In the genomic region with DNA sequence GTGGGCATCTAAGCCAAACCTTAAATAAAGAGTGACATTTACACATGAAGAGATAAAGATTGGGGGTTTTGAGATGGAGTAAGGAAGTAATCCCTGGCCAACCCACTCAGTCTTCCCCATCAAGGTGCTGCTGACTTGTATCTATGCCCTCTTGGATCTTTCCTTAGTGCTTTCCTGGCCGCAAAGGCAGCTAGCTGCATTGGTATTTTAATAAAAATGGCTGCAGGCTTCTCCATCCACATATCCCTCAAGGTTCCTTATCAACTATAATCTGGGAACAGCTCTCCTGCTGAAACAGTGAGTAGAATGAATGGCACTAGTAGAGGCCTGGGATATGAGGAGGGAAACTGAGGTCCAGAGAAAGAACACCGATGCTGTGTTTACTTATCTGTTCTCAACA, we compare ENCODE assay signal across 7 cellular contexts.
"Had no signal": no experiment of that assay in that cellular context is flagged by ENCODE, and none has a peak within 500 bp of the region (broad histone marks: within the 10 kb centered on the region; RNA-seq: fewer than 3 reads in every experiment).

No MANE protein-coding gene starts in this region.

- H3K4me2 ChIP-seq: GM23338 had no signal

- H3K27ac ChIP-seq: GM23248 had no signal

- H3K4me1 Mint-ChIP-seq: GM23338 had no signal

- H3K9me3 ChIP-seq: HAP-1 had no signal

- H3K4me1 ChIP-seq: HAP-1 had no signal

- H2AFZ ChIP-seq: GM23248, GM23338 had no signal

- DNase-seq: GM23248, GOT3, H7, HCEC 1CT, HFFc6 had no signal

- H3K4me3 ChIP-seq: GM23248, GM23338, HAP-1 had no signal

- H3K9me3 Mint-ChIP-seq: GM23338, HFFc6 had no signal

- H3K36me3 ChIP-seq: HAP-1 had no signal

- H3K9ac ChIP-seq: GM23248 had no signal

- H3K4me3 Mint-ChIP-seq: GM23338, HFFc6 had no signal

- H3K27ac Mint-ChIP-seq: GM23338, HFFc6 had no signal
